In genomic region chr3:145182196-145182911, GRCh38 we compare ENCODE assay signal across 15 cellular contexts.
DNase-seq lines count a peak whose midpoint lies in the region; ATAC-seq and TF ChIP-seq lines count a peak whose summit lies in the region.
"Had no signal": no experiment of that assay in that cellular context is flagged by ENCODE, and none has a peak within 500 bp of the region (broad histone marks: within the 10 kb centered on the region; RNA-seq: fewer than 3 reads in every experiment).

No MANE protein-coding gene starts in this region.

- H2AFZ ChIP-seq in SK-N-SH (ENCODE audit: low read depth): peak overlapping the region; percentile 72

- POLR2A ChIA-PET in SK-N-SH (lab: Yijun Ruan, JAX): no interaction called here

- no peaks in the 10 kb centered on the region for H3K79me2 ChIP-seq in SK-N-SH (ENCODE audit: insufficient read depth)

- no peaks in the 10 kb centered on the region; the same call in 1 of the 2 replicates for H3K9me2 ChIP-seq in SK-N-SH

- CTCF ChIA-PET in SK-N-SH (lab: Yijun Ruan, JAX): no interaction called here

- TF ChIP-seq CTCF in SK-N-SH (IDR thresholded peaks at IDR 0.05): no peak
- TF ChIP-seq CTCF in gastroesophageal sphincter (IDR thresholded peaks at IDR 0.05): no peak
- TF ChIP-seq CTCF in thoracic aorta (IDR thresholded peaks at IDR 0.05): no peak
- no peak for TF ChIP-seq CTCF in dorsolateral prefrontal cortex (IDR thresholded peaks at IDR 0.05 in 54 of 56, conservative IDR thresholded peaks at IDR 0.05 in 2 of 56; ENCODE audit: low read depth in 1 of 56, partially characterized antibody in 56 of 56)

- H4K20me1 ChIP-seq in SK-N-SH (ENCODE audit: insufficient read depth): no peaks in the 10 kb centered on the region

- H3K4me3 ChIP-seq in SK-N-SH (ENCODE audit: low read depth in 2 of 2, low read length in 1 of 2) (peak overlapping the region; percentile 31 to 49; a peak in 3 of 4 replicates), gastroesophageal sphincter (peak overlapping the region; percentile 1 to 14), thoracic aorta (peak overlapping the region; percentile 44), dorsolateral prefrontal cortex (peak overlapping the region in 23 of 59 donors; percentile 0 to 29 (median 10))
- H3K4me3 ChIP-seq: skin epidermis had no signal

- no peak for DNase-seq in SK-N-SH
- peak; percentile 29 for DNase-seq in amniotic epithelial cell (ENCODE audit: low read depth)
- no peak for DNase-seq in thoracic aorta (ENCODE audit: low spot score)
- DNase-seq in dorsolateral prefrontal cortex: no peak
- DNase-seq: activated CD4-positive, alpha-beta T cell treated with anti-CD3 and anti-CD28 coated beads, Interleukin-2, amount 50 U/mL, for 1 hour; Karpas-422; naive B cell; T-helper 2 cell had no signal

- H3K36me3 ChIP-seq in SK-N-SH (replicated peaks in 1 of 2; ENCODE audit: control insufficient read depth in 1 of 2, insufficient read depth in 2 of 2, low read length in 1 of 2) (no peaks in the 10 kb centered on the region), gastroesophageal sphincter (no peaks in the 10 kb centered on the region), thoracic aorta (no peaks in the 10 kb centered on the region)

- H3K9me3 ChIP-seq in SK-N-SH (no peaks in the 10 kb centered on the region), gastroesophageal sphincter (no peaks in the 10 kb centered on the region), thoracic aorta (no peaks in the 10 kb centered on the region)

- no peaks in the 10 kb centered on the region for H3F3A ChIP-seq in SK-N-SH (replicated peaks; ENCODE audit: insufficient read depth)

- TF ChIP-seq EP300 in SK-N-SH (IDR thresholded peaks at IDR 0.05; ENCODE audit: borderline replicate concordance in 1 of 2, low read depth in 1 of 2, low read length in 1 of 2): no peak
- no peak for TF ChIP-seq EP300 in gastroesophageal sphincter (IDR thresholded peaks at IDR 0.05)

- no peak for ATAC-seq in SK-N-SH treated with all-trans-retinoic acid at 6 μM for 48 hours
- ATAC-seq in gastroesophageal sphincter: no peak
- ATAC-seq in thoracic aorta (ENCODE audit: insufficient number of reproducible peaks, low FRiP score, low read depth): no peak
- ATAC-seq in HG03442 (IDR thresholded peaks at IDR 0.05; ENCODE audit: unreplicated experiment): no peak
- ATAC-seq in GM18520 (IDR thresholded peaks at IDR 0.05; ENCODE audit: unreplicated experiment): no peak
- ATAC-seq: Panc1 had no signal

- no peaks in the 10 kb centered on the region for H3K27me3 ChIP-seq in SK-N-SH (ENCODE audit: insufficient read depth)
- no peaks in the 10 kb centered on the region for H3K27me3 ChIP-seq in gastroesophageal sphincter
- H3K27me3 ChIP-seq in thoracic aorta (replicated peaks; ENCODE audit: insufficient read depth): no peaks in the 10 kb centered on the region
- H3K27me3 ChIP-seq in dorsolateral prefrontal cortex: no peaks in the 10 kb centered on the region

- 2% methylated on average over 4 of the region's 4 CpGs for whole genome bisulfite sequencing in SK-N-SH (ENCODE audit: low lambda C conversion rate)
- WGBS in gastroesophageal sphincter (ENCODE audit: low coverage in 1 of 2), 2 donors: 25 to 55% methylated on average over 4 of the region's 4 CpGs

- no peak for TF ChIP-seq RAD21 in SK-N-SH (IDR thresholded peaks at IDR 0.05; ENCODE audit: low read length)

- H3K27ac ChIP-seq in SK-N-SH (ENCODE audit: low read depth in 2 of 2, low read length in 1 of 2) (no peak overlapping the region), gastroesophageal sphincter (no peak overlapping the region), thoracic aorta (no peak overlapping the region), dorsolateral prefrontal cortex (no peak overlapping the region)
- H3K27ac ChIP-seq: 22Rv1, skin epidermis had no signal

- intact Hi-C loops in dorsolateral prefrontal cortex (cut with DNase I): no loop called here

- H3K4me2 ChIP-seq in SK-N-SH: peak overlapping the region; percentile 73

- TF ChIP-seq POLR2A in gastroesophageal sphincter (IDR thresholded peaks at IDR 0.05): no peak

- H3K9ac ChIP-seq in SK-N-SH: no peak overlapping the region; the same call in 1 of the 2 replicates

- H3K4me1 ChIP-seq in SK-N-SH (ENCODE audit: control insufficient read depth in 1 of 2, insufficient read depth in 2 of 2, low read depth in 1 of 2, low read length in 1 of 2): no peaks in the 10 kb centered on the region; a peak in 1 of 4 replicates
- H3K4me1 ChIP-seq in gastroesophageal sphincter: peaks cover 0 to 5% (median 0%) of the 10 kb centered on the region in 3 donors
- H3K4me1 ChIP-seq in thoracic aorta (ENCODE audit: control insufficient read depth in 1 of 2, low read depth in 2 of 2): peaks cover 0 to 6% of the 10 kb centered on the region in 2 donors

TF ChIP-seq in SK-N-SH, 30 proteins besides CTCF, POLR2A, EP300 and RAD21 (continues in another document):
- TF ChIP-seq, protein P1, sequence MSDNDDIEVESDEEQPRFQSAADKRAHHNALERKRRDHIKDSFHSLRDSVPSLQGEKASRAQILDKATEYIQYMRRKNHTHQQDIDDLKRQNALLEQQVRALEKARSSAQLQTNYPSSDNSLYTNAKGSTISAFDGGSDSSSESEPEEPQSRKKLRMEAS (IDR thresholded peaks at IDR 0.05; ENCODE audit: low read depth): no peak
- TF ChIP-seq TEAD4 (IDR thresholded peaks at IDR 0.05; ENCODE audit: borderline replicate concordance, insufficient read depth) (no peak), FOXJ3 (CRISPR knock-in tag; IDR thresholded peaks at IDR 0.05) (no peak), GATA2 (CRISPR knock-in tag; IDR thresholded peaks at IDR 0.05) (no peak), NFIC (IDR thresholded peaks at IDR 0.05; ENCODE audit: borderline replicate concordance) (no peak), GABPA (IDR thresholded peaks at IDR 0.05; ENCODE audit: low read depth) (no peak), SIN3A (IDR thresholded peaks at IDR 0.05; ENCODE audit: borderline replicate concordance, low read depth, low read length) (no peak)
- TF ChIP-seq, protein P2, sequence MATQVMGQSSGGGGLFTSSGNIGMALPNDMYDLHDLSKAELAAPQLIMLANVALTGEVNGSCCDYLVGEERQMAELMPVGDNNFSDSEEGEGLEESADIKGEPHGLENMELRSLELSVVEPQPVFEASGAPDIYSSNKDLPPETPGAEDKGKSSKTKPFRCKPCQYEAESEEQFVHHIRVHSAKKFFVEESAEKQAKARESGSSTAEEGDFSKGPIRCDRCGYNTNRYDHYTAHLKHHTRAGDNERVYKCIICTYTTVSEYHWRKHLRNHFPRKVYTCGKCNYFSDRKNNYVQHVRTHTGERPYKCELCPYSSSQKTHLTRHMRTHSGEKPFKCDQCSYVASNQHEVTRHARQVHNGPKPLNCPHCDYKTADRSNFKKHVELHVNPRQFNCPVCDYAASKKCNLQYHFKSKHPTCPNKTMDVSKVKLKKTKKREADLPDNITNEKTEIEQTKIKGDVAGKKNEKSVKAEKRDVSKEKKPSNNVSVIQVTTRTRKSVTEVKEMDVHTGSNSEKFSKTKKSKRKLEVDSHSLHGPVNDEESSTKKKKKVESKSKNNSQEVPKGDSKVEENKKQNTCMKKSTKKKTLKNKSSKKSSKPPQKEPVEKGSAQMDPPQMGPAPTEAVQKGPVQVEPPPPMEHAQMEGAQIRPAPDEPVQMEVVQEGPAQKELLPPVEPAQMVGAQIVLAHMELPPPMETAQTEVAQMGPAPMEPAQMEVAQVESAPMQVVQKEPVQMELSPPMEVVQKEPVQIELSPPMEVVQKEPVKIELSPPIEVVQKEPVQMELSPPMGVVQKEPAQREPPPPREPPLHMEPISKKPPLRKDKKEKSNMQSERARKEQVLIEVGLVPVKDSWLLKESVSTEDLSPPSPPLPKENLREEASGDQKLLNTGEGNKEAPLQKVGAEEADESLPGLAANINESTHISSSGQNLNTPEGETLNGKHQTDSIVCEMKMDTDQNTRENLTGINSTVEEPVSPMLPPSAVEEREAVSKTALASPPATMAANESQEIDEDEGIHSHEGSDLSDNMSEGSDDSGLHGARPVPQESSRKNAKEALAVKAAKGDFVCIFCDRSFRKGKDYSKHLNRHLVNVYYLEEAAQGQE (IDR thresholded peaks at IDR 0.05; ENCODE audit: low read depth, low read length): no peak

TF ChIP-seq in SK-N-SH treated with all-trans-retinoic acid at 6 μM for 48 hours, 23 proteins besides CTCF, POLR2A, EP300 and RAD21:
- TF ChIP-seq ISL1 (CRISPR knock-in tag; IDR thresholded peaks at IDR 0.05) (no peak), BACH2 (CRISPR knock-in tag; IDR thresholded peaks at IDR 0.05; ENCODE audit: borderline replicate concordance) (no peak), ZNF70 (CRISPR knock-in tag; IDR thresholded peaks at IDR 0.05) (no peak), PPARA (CRISPR knock-in tag; IDR thresholded peaks at IDR 0.05; ENCODE audit: borderline replicate concordance) (no peak), ZNF565 (CRISPR knock-in tag; conservative IDR thresholded peaks at IDR 0.05; ENCODE audit: low read depth) (no peak), OSR1 (CRISPR knock-in tag; IDR thresholded peaks at IDR 0.05) (no peak)
- TF ChIP-seq, protein P3, sequence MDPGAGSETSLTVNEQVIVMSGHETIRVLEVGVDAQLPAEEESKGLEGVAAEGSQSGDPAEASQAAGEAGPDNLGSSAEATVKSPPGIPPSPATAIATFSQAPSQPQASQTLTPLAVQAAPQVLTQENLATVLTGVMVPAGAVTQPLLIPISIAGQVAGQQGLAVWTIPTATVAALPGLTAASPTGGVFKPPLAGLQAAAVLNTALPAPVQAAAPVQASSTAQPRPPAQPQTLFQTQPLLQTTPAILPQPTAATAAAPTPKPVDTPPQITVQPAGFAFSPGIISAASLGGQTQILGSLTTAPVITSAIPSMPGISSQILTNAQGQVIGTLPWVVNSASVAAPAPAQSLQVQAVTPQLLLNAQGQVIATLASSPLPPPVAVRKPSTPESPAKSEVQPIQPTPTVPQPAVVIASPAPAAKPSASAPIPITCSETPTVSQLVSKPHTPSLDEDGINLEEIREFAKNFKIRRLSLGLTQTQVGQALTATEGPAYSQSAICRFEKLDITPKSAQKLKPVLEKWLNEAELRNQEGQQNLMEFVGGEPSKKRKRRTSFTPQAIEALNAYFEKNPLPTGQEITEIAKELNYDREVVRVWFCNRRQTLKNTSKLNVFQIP (CRISPR knock-in tag; IDR thresholded peaks at IDR 0.05; ENCODE audit: borderline replicate concordance, low read depth): no peak
